In the genomic region with DNA sequence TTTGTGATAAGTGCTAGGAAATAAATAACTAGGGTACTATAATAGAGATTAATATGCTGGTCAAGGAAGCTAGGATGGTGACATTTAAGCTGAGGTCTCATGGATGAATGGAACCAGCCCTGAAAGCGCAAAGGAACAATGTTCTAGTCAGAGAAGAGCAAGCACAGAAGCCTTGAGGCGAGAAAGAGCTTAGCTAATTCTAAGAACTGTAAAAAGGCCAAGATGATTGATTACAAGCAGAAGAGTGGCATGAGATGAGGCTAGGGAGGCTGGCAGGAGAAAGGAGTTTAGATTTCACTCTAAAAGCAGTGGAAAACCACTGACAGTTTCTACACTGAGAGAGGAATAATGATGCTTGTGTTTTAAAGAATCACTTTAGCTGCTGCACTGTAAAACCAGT, we compare ENCODE assay signal across 23 cellular contexts. TPM values are rescaled to one million over a fixed set of nuclear protein-coding genes. Genes with fewer than 3 reads are reported as not detected.
"Had no signal": no experiment of that assay in that cellular context is flagged by ENCODE, and none has a peak within 500 bp of the region (broad histone marks: within the 10 kb centered on the region; RNA-seq: fewer than 3 reads in every experiment).

No MANE protein-coding gene starts in this region.

- H3K4me3 Mint-ChIP-seq: activated CD4-positive, alpha-beta T cell treated with anti-CD3 and anti-CD28 coated beads, Interleukin-2, amount 10 ng/mL, durations not matched to agents 24 days and 14 days; activated CD8-positive, alpha-beta T cell treated with anti-CD3 and anti-CD28 coated beads for 36 hours; activated naive CD8-positive, alpha-beta T cell treated with anti-CD3 and anti-CD28 coated beads for 36 hours; activated T-helper 17 cell treated with anti-CD3 and anti-CD28 coated beads, Interleukin-2, amount 50 U/mL, for 72 hours; stimulated activated effector memory CD8-positive, alpha-beta T cell treated with anti-CD3 and anti-CD28 coated beads, Interleukin-12 subunit alpha, Interleukin-12 subunit beta, amount 100 ng/mL, for 72 hours; type B pancreatic cell had no signal

- H3K27me3 ChIP-seq: pancreas, sigmoid colon, testis had no signal

- H3K9me3 Mint-ChIP-seq: activated CD4-positive, alpha-beta T cell treated with anti-CD3 and anti-CD28 coated beads, Interleukin-2, amount 10 ng/mL, durations not matched to agents 24 days and 14 days; activated CD8-positive, alpha-beta T cell treated with anti-CD3 and anti-CD28 coated beads for 36 hours; activated naive CD8-positive, alpha-beta T cell treated with anti-CD3 and anti-CD28 coated beads for 36 hours; activated T-helper 17 cell treated with anti-CD3 and anti-CD28 coated beads, Interleukin-2, amount 50 U/mL, for 72 hours; immature natural killer cell; stimulated activated effector memory CD8-positive, alpha-beta T cell treated with anti-CD3 and anti-CD28 coated beads, Interleukin-12 subunit alpha, Interleukin-12 subunit beta, amount 100 ng/mL, for 72 hours; type B pancreatic cell had no signal

- FAIRE-seq: colon, endometrium, pancreas had no signal

- H3K36me3 ChIP-seq: heart right ventricle, pancreas, sigmoid colon had no signal

- H3K4me3 ChIP-seq: heart right ventricle, mucosa of descending colon, pancreas, sigmoid colon, testis had no signal

- H3K4me1 Mint-ChIP-seq: activated T-helper 17 cell treated with anti-CD3 and anti-CD28 coated beads, Interleukin-2, amount 50 U/mL, for 72 hours had no signal

- DNase-seq: activated CD4-positive, alpha-beta T cell treated with anti-CD3 and anti-CD28 coated beads, Interleukin-2, amount 10 ng/mL, durations not matched to agents 24 days and 14 days; activated CD8-positive, alpha-beta T cell treated with anti-CD3 and anti-CD28 coated beads for 36 hours; activated naive CD4-positive, alpha-beta T cell; activated naive CD8-positive, alpha-beta T cell treated with anti-CD3 and anti-CD28 coated beads for 36 hours; activated T-cell treated with anti-CD3 and anti-CD28 coated beads, Interleukin-2, amount 50 U/mL, for 1 hour; amniotic stem cell; central memory CD4-positive, alpha-beta T cell; heart right ventricle; immature natural killer cell; mesenchymal stem cell; mucosa of descending colon; naive B cell; pancreas; sigmoid colon; stimulated activated CD4-positive, alpha-beta T cell treated with anti-CD3 and anti-CD28 coated beads, Interleukin-4, amount 100 ng/mL, for 24 hours; T-helper 9 cell; testis had no signal

- H3K27me3 Mint-ChIP-seq: activated CD8-positive, alpha-beta T cell treated with anti-CD3 and anti-CD28 coated beads for 36 hours; activated T-helper 17 cell treated with anti-CD3 and anti-CD28 coated beads, Interleukin-2, amount 50 U/mL, for 72 hours had no signal

- H3K27ac Mint-ChIP-seq: activated CD4-positive, alpha-beta T cell treated with anti-CD3 and anti-CD28 coated beads, Interleukin-2, amount 10 ng/mL, durations not matched to agents 24 days and 14 days; activated CD8-positive, alpha-beta T cell treated with anti-CD3 and anti-CD28 coated beads for 36 hours; activated naive CD8-positive, alpha-beta T cell treated with anti-CD3 and anti-CD28 coated beads for 36 hours; activated T-helper 17 cell treated with anti-CD3 and anti-CD28 coated beads, Interleukin-2, amount 50 U/mL, for 72 hours; immature natural killer cell; stimulated activated effector memory CD8-positive, alpha-beta T cell treated with anti-CD3 and anti-CD28 coated beads, Interleukin-12 subunit alpha, Interleukin-12 subunit beta, amount 100 ng/mL, for 72 hours; type B pancreatic cell had no signal

- H3K27ac ChIP-seq: heart right ventricle, pancreas, sigmoid colon, testis had no signal

- H3K4me1 ChIP-seq: pancreas had no signal

- ATAC-seq: activated CD8-positive, alpha-beta T cell treated with anti-CD3 and anti-CD28 coated beads for 36 hours; activated T-helper 17 cell treated with anti-CD3 and anti-CD28 coated beads, Interleukin-2, amount 50 U/mL, for 72 hours; esophagus mucosa; heart right ventricle; mucosa of descending colon; pancreas; stimulated activated effector memory CD8-positive, alpha-beta T cell treated with anti-CD3 and anti-CD28 coated beads, Interleukin-12 subunit alpha, Interleukin-12 subunit beta, amount 100 ng/mL, for 72 hours had no signal

- H3K36me3 Mint-ChIP-seq: activated naive CD8-positive, alpha-beta T cell treated with anti-CD3 and anti-CD28 coated beads for 36 hours; type B pancreatic cell had no signal

- H3K9me3 ChIP-seq: heart right ventricle, mucosa of descending colon, pancreas, sigmoid colon, testis had no signal

RNA-seq across cellular contexts. Expression of gene NLRC4, which starts 9.6 kb away (rescaled TPM):
- total RNA-seq: activated CD8-positive, alpha-beta T cell treated with anti-CD3 and anti-CD28 coated beads for 36 hours; activated naive CD8-positive, alpha-beta T cell treated with anti-CD3 and anti-CD28 coated beads for 36 hours had no signal
